ENCODE assay signal across 1 cellular context in the genomic region with DNA sequence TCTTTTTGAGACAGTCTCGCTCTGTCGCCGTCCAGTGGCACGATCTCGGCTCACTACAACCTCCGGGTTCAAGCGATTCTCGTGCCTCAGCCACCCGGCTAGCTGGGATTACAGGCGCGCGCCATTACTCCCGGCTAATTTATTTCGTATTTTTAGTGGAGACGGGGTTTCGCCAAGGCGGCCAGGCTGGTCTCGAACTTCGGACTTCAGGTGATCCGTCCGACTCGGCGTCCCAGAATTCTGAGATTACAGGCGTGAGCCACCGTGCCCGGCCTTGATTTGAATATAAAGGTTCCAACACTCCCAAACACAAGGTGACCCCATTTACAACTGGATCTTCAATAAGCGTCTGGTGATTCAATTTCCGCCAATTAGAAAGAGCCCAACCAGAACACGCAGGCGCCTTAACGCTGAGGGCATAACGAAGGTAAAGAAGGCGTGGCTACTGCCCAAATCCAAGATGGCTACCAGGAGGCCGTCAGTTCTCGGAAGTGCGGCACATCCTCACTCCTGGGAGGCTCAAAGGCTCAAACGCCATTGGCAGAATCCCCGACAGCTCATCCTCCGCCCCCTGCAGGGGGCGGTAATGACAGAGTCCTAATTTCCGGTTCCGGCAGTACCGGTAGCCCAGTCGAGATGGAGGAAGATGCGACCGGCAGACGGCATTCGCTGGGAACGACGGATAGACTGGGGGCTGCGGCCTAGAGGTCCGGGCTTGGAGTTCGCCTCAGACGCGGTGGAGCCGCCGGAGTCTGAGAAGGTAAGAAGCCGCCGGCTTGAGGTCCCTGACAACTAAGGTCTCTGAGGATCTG.
TF ChIP-seq lines count a peak whose summit lies in the region.

A gene with protein sequence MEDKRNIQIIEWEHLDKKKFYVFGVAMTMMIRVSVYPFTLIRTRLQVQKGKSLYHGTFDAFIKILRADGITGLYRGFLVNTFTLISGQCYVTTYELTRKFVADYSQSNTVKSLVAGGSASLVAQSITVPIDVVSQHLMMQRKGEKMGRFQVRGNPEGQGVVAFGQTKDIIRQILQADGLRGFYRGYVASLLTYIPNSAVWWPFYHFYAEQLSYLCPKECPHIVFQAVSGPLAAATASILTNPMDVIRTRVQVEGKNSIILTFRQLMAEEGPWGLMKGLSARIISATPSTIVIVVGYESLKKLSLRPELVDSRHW (plus strand): TSS at position 617 of the 812 bp plus-strand sequence. CDS start 5,744 bp downstream, outside the sequence.

TF ChIP-seq in HepG2, 621 proteins besides CTCF, POLR2A, EP300 and RAD21 (continued from another document and continues in another):
- TF ChIP-seq SRSF4 (IDR thresholded peaks at IDR 0.05; ENCODE audit: low read depth, low read length, poor library complexity, severe bottlenecking) (no peak), RXRB (CRISPR knock-in tag; IDR thresholded peaks at IDR 0.05; ENCODE audit: borderline replicate concordance) (peak; percentile 41; the same call in 1 of the 2 replicates), ZNF766 (CRISPR knock-in tag; IDR thresholded peaks at IDR 0.05; ENCODE audit: borderline replicate concordance) (no peak), ADNP (CRISPR knock-in tag; IDR thresholded peaks at IDR 0.05) (no peak), HCFC1 (IDR thresholded peaks at IDR 0.05; ENCODE audit: low read depth, low read length) (peak; percentile 74), SP2 (CRISPR knock-in tag; IDR thresholded peaks at IDR 0.05) (peak; percentile 81), HDAC1 (CRISPR knock-in tag; IDR thresholded peaks at IDR 0.05) (peak; percentile 68), SMARCE1 (IDR thresholded peaks at IDR 0.05; ENCODE audit: borderline replicate concordance) (no peak), ZBTB21 (CRISPR knock-in tag; IDR thresholded peaks at IDR 0.05) (peak; percentile 78; the same call in 1 of the 2 replicates), ZNF660 (CRISPR knock-in tag; IDR thresholded peaks at IDR 0.05; ENCODE audit: borderline replicate concordance, low read depth) (no peak), ZFAT (CRISPR knock-in tag; conservative IDR thresholded peaks at IDR 0.05) (no peak), MEIS1 (CRISPR knock-in tag; IDR thresholded peaks at IDR 0.05; ENCODE audit: borderline replicate concordance) (no peak), ZNF350 (CRISPR knock-in tag; IDR thresholded peaks at IDR 0.05; ENCODE audit: borderline replicate concordance, low read depth) (peak; percentile 70; the same call in 1 of the 2 replicates), TARDBP (CRISPR knock-in tag; IDR thresholded peaks at IDR 0.05) (no peak), ATF7-NPFF (CRISPR knock-in tag; IDR thresholded peaks at IDR 0.05; ENCODE audit: low read depth) (0 out of 2 replicates have a peak, but pooled peaks have one; percentile 33), NPAS2 (CRISPR knock-in tag; IDR thresholded peaks at IDR 0.05; ENCODE audit: borderline replicate concordance) (no peak), ZNF232 (CRISPR knock-in tag; IDR thresholded peaks at IDR 0.05; ENCODE audit: borderline replicate concordance) (peak; percentile 50; the same call in 1 of the 2 replicates), ISL2 (CRISPR knock-in tag; IDR thresholded peaks at IDR 0.05) (peak; percentile 23; the same call in 1 of the 2 replicates), ZBTB7B (CRISPR knock-in tag; IDR thresholded peaks at IDR 0.05) (no peak)
- TF ChIP-seq, protein P1, sequence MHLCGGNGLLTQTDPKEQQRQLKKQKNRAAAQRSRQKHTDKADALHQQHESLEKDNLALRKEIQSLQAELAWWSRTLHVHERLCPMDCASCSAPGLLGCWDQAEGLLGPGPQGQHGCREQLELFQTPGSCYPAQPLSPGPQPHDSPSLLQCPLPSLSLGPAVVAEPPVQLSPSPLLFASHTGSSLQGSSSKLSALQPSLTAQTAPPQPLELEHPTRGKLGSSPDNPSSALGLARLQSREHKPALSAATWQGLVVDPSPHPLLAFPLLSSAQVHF (CRISPR knock-in tag; IDR thresholded peaks at IDR 0.05) = no peak
- TF ChIP-seq, protein P2, sequence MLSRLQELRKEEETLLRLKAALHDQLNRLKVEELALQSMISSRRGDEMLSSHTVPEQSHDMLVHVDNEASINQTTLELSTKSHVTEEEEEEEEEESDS (CRISPR knock-in tag; IDR thresholded peaks at IDR 0.05; ENCODE audit: borderline replicate concordance) = no peak
- TF ChIP-seq, protein P3, sequence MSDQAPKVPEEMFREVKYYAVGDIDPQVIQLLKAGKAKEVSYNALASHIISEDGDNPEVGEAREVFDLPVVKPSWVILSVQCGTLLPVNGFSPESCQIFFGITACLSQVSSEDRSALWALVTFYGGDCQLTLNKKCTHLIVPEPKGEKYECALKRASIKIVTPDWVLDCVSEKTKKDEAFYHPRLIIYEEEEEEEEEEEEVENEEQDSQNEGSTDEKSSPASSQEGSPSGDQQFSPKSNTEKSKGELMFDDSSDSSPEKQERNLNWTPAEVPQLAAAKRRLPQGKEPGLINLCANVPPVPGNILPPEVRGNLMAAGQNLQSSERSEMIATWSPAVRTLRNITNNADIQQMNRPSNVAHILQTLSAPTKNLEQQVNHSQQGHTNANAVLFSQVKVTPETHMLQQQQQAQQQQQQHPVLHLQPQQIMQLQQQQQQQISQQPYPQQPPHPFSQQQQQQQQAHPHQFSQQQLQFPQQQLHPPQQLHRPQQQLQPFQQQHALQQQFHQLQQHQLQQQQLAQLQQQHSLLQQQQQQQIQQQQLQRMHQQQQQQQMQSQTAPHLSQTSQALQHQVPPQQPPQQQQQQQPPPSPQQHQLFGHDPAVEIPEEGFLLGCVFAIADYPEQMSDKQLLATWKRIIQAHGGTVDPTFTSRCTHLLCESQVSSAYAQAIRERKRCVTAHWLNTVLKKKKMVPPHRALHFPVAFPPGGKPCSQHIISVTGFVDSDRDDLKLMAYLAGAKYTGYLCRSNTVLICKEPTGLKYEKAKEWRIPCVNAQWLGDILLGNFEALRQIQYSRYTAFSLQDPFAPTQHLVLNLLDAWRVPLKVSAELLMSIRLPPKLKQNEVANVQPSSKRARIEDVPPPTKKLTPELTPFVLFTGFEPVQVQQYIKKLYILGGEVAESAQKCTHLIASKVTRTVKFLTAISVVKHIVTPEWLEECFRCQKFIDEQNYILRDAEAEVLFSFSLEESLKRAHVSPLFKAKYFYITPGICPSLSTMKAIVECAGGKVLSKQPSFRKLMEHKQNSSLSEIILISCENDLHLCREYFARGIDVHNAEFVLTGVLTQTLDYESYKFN (CRISPR knock-in tag; conservative IDR thresholded peaks at IDR 0.05) = peak; percentile 33; the same call in 1 of the 2 replicates
- TF ChIP-seq, protein P4, sequence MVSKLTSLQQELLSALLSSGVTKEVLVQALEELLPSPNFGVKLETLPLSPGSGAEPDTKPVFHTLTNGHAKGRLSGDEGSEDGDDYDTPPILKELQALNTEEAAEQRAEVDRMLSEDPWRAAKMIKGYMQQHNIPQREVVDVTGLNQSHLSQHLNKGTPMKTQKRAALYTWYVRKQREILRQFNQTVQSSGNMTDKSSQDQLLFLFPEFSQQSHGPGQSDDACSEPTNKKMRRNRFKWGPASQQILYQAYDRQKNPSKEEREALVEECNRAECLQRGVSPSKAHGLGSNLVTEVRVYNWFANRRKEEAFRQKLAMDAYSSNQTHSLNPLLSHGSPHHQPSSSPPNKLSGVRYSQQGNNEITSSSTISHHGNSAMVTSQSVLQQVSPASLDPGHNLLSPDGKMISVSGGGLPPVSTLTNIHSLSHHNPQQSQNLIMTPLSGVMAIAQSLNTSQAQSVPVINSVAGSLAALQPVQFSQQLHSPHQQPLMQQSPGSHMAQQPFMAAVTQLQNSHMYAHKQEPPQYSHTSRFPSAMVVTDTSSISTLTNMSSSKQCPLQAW (CRISPR knock-in tag; IDR thresholded peaks at IDR 0.05) = peak; percentile 52
- TF ChIP-seq, protein P5, sequence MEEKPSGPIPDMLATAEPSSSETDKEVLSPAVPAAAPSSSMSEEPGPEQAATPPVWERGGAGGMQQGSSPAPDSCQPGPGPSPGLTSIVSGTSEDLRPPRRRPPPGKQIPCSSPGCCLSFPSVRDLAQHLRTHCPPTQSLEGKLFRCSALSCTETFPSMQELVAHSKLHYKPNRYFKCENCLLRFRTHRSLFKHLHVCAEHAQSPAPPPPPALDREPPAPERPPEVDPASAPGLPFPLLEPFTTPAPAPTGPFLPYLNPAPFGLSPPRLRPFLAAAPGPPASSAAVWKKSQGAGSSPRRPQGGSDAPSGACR (CRISPR knock-in tag; IDR thresholded peaks at IDR 0.05) = no peak
- TF ChIP-seq, protein P6, sequence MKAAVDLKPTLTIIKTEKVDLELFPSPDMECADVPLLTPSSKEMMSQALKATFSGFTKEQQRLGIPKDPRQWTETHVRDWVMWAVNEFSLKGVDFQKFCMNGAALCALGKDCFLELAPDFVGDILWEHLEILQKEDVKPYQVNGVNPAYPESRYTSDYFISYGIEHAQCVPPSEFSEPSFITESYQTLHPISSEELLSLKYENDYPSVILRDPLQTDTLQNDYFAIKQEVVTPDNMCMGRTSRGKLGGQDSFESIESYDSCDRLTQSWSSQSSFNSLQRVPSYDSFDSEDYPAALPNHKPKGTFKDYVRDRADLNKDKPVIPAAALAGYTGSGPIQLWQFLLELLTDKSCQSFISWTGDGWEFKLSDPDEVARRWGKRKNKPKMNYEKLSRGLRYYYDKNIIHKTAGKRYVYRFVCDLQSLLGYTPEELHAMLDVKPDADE (CRISPR knock-in tag; IDR thresholded peaks at IDR 0.05) = no peak
- TF ChIP-seq, protein P7, sequence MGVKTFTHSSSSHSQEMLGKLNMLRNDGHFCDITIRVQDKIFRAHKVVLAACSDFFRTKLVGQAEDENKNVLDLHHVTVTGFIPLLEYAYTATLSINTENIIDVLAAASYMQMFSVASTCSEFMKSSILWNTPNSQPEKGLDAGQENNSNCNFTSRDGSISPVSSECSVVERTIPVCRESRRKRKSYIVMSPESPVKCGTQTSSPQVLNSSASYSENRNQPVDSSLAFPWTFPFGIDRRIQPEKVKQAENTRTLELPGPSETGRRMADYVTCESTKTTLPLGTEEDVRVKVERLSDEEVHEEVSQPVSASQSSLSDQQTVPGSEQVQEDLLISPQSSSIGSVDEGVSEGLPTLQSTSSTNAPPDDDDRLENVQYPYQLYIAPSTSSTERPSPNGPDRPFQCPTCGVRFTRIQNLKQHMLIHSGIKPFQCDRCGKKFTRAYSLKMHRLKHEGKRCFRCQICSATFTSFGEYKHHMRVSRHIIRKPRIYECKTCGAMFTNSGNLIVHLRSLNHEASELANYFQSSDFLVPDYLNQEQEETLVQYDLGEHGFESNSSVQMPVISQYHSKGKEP (CRISPR knock-in tag; IDR thresholded peaks at IDR 0.05) = no peak
- TF ChIP-seq, protein P8, sequence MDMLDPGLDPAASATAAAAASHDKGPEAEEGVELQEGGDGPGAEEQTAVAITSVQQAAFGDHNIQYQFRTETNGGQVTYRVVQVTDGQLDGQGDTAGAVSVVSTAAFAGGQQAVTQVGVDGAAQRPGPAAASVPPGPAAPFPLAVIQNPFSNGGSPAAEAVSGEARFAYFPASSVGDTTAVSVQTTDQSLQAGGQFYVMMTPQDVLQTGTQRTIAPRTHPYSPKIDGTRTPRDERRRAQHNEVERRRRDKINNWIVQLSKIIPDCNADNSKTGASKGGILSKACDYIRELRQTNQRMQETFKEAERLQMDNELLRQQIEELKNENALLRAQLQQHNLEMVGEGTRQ (IDR thresholded peaks at IDR 0.05; ENCODE audit: low read depth, low read length) = no peak
- TF ChIP-seq, protein P8 (CRISPR knock-in tag; IDR thresholded peaks at IDR 0.05; ENCODE audit: borderline replicate concordance) = no peak
- TF ChIP-seq, protein P9, sequence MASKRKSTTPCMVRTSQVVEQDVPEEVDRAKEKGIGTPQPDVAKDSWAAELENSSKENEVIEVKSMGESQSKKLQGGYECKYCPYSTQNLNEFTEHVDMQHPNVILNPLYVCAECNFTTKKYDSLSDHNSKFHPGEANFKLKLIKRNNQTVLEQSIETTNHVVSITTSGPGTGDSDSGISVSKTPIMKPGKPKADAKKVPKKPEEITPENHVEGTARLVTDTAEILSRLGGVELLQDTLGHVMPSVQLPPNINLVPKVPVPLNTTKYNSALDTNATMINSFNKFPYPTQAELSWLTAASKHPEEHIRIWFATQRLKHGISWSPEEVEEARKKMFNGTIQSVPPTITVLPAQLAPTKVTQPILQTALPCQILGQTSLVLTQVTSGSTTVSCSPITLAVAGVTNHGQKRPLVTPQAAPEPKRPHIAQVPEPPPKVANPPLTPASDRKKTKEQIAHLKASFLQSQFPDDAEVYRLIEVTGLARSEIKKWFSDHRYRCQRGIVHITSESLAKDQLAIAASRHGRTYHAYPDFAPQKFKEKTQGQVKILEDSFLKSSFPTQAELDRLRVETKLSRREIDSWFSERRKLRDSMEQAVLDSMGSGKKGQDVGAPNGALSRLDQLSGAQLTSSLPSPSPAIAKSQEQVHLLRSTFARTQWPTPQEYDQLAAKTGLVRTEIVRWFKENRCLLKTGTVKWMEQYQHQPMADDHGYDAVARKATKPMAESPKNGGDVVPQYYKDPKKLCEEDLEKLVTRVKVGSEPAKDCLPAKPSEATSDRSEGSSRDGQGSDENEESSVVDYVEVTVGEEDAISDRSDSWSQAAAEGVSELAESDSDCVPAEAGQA (IDR thresholded peaks at IDR 0.05; ENCODE audit: low read depth) = peak; percentile 94
- TF ChIP-seq, protein P9 (CRISPR knock-in tag; IDR thresholded peaks at IDR 0.05; ENCODE audit: borderline replicate concordance) = no peak
